In the genomic region with DNA sequence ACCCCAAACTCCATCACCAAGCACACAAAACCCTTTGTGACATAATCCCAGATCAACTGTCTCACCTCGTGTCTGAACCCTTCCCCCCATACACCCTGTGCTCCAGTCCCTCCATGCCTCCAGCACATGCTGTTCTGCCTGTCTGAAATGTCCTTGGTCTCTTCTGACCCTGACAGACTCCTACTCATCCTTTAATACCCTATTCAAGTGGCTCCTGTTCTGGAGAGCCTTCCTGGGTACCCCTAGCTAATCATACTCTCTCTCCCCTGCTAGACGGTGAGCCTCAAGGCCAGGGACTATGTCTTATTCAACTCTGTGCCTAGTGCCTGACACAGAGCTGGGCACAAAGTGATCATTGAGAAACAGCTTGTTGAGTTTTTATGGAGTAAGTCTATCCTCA, we compare ENCODE assay signal across 1 cellular context.
TF ChIP-seq lines count a peak whose summit lies in the region.

No MANE protein-coding gene starts in this region.

TF ChIP-seq in IMR-90, 13 proteins besides CTCF, POLR2A, EP300 and RAD21 (continued from another document):
- TF ChIP-seq NFE2L2 (IDR thresholded peaks at IDR 0.05; ENCODE audit: low read depth, low read length): no peak
TF ChIP-seq in IMR-90: peak in this region for 0.
